Comparison of ENCODE assay signal across 33 cellular contexts in genomic region chr10:123045961-123046731, GRCh38.
"Had no signal": no experiment of that assay in that cellular context is flagged by ENCODE, and none has a peak within 500 bp of the region (broad histone marks: within the 10 kb centered on the region; RNA-seq: fewer than 3 reads in every experiment).

No MANE protein-coding gene starts in this region.

- H3K4me3 Mint-ChIP-seq: activated CD4-positive, alpha-beta memory T cell treated with anti-CD3 and anti-CD28 coated beads for 36 hours; activated naive CD8-positive, alpha-beta T cell treated with anti-CD3 and anti-CD28 coated beads for 36 hours; activated T-cell treated with anti-CD3 and anti-CD28 coated beads, Interleukin-2, amount 50 U/mL, for 4 hours; activated T-helper 1 cell treated with anti-CD3 and anti-CD28 coated beads, Interleukin-12 subunit alpha, Interleukin-12 subunit beta, Interleukin-2, Interleukin-4 antibody, amounts not matched to agents 30 ng/mL and 10 ng/mL and 1 ng/mL, durations not matched to agents 14 hours and 24 hours and 36 hours; T-helper 1 cell treated with Interleukin-12 subunit alpha and Interleukin-12 subunit beta and Interleukin-4 antibody, amounts not matched to agents 30 μg/mL and 1 μg/mL, for 36 hours; T-helper 2 cell treated with Interferon-gamma antibody and Interleukin-4, amounts not matched to agents 5 μg/mL and 100 μg/mL, for 36 hours had no signal

- H3K27me3 Mint-ChIP-seq: activated CD4-positive, alpha-beta memory T cell treated with anti-CD3 and anti-CD28 coated beads for 36 hours; activated naive CD8-positive, alpha-beta T cell treated with anti-CD3 and anti-CD28 coated beads for 36 hours had no signal

- DNase-seq: activated CD4-positive, alpha-beta memory T cell treated with anti-CD3 and anti-CD28 coated beads for 36 hours; activated CD4-positive, alpha-beta T cell treated with anti-CD3 and anti-CD28 coated beads, Interleukin-2, amount 50 U/mL, for 1 hour; activated CD8-positive, alpha-beta memory T cell treated with anti-CD3 and anti-CD28 coated beads, Interleukin-2, amount 50 U/mL, for 4 hours; activated effector memory CD4-positive, alpha-beta T cell treated with Interleukin-2 at 50 U/mL for 16 hours; activated naive CD4-positive, alpha-beta T cell; activated naive CD4-positive, alpha-beta T cell treated with anti-CD3 and anti-CD28 coated beads, Interleukin-2, amount 50 U/mL, for 16 hours; activated naive CD8-positive, alpha-beta T cell treated with anti-CD3 and anti-CD28 coated beads for 36 hours; activated T-cell treated with anti-CD3 and anti-CD28 coated beads for 4 hours; activated T-cell treated with anti-CD3 and anti-CD28 coated beads, Interleukin-2, amount 50 U/mL, for 4 hours; amniotic stem cell; aorta; brain microvascular endothelial cell; central memory CD4-positive, alpha-beta T cell; NCI-H1092 treated with DMSO at 0.1 percent for 48 hours; NCI-H1417; NCI-H146; NCI-H187; NCI-H2029 treated with DMSO at 0.1 percent for 48 hours; NCI-H2107; NCI-H2171; NCI-H510A; NCI-H526; NCI-H748 treated with DMSO at 0.1 percent for 48 hours; NK-92 treated with Interleukin-12 subunit alpha and Interleukin-12 subunit beta, amount 100 ng/mL, for 24 hours; PC-3; Peyer's patch; RPMI8226; SHP77 treated with DMSO at 0.1 percent for 48 hours; SK-N-SH had no signal

- ATAC-seq: activated T-cell treated with anti-CD3 and anti-CD28 coated beads, Interleukin-2, amount 50 U/mL, for 4 hours; PC-3 had no signal

- H3K27me3 ChIP-seq: brain microvascular endothelial cell, Peyer's patch, SJSA1 had no signal

- H3K4me3 ChIP-seq: Peyer's patch, SJSA1 had no signal

- H3K27ac ChIP-seq: brain microvascular endothelial cell, Peyer's patch, SJSA1 had no signal

- H3K9me3 Mint-ChIP-seq: activated CD4-positive, alpha-beta memory T cell treated with anti-CD3 and anti-CD28 coated beads for 36 hours; activated naive CD8-positive, alpha-beta T cell treated with anti-CD3 and anti-CD28 coated beads for 36 hours; activated T-cell treated with anti-CD3 and anti-CD28 coated beads, Interleukin-2, amount 50 U/mL, for 4 hours; activated T-helper 1 cell treated with anti-CD3 and anti-CD28 coated beads, Interleukin-12 subunit alpha, Interleukin-12 subunit beta, Interleukin-2, Interleukin-4 antibody, amounts not matched to agents 30 ng/mL and 10 ng/mL and 1 ng/mL, durations not matched to agents 14 hours and 24 hours and 36 hours; T-helper 1 cell treated with Interleukin-12 subunit alpha and Interleukin-12 subunit beta and Interleukin-4 antibody, amounts not matched to agents 30 μg/mL and 1 μg/mL, for 36 hours; T-helper 2 cell treated with Interferon-gamma antibody and Interleukin-4, amounts not matched to agents 5 μg/mL and 100 μg/mL, for 36 hours had no signal

- H3K27ac Mint-ChIP-seq: activated CD4-positive, alpha-beta memory T cell treated with anti-CD3 and anti-CD28 coated beads for 36 hours; activated naive CD8-positive, alpha-beta T cell treated with anti-CD3 and anti-CD28 coated beads for 36 hours; activated T-helper 1 cell treated with anti-CD3 and anti-CD28 coated beads, Interleukin-12 subunit alpha, Interleukin-12 subunit beta, Interleukin-2, Interleukin-4 antibody, amounts not matched to agents 30 ng/mL and 10 ng/mL and 1 ng/mL, durations not matched to agents 14 hours and 24 hours and 36 hours; T-helper 1 cell treated with Interleukin-12 subunit alpha and Interleukin-12 subunit beta and Interleukin-4 antibody, amounts not matched to agents 30 μg/mL and 1 μg/mL, for 36 hours; T-helper 2 cell treated with Interferon-gamma antibody and Interleukin-4, amounts not matched to agents 5 μg/mL and 100 μg/mL, for 36 hours had no signal
